10 cellular contexts compared by ENCODE assay signal in the genomic region with DNA sequence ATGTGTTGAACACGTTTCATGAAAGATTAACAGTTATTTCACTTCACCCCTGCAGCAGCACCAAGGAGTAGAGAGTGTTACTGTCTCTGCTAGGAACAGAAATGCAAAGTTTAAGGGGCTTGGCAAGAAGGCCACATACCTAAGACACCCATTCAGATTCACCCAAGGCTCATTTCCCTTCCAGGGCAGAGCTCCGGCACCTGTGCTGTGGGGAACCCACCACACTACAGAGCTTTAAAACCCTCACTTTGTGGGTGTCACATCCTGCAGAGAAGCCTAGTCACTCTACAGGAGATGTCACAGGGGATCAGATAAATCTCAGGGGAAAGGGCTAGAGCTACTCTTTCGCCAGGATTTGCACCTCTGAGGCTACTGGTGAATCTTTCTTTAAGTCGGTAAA.
DNase-seq lines count a peak whose midpoint lies in the region; ATAC-seq lines count a peak whose summit lies in the region.
"Had no signal": no experiment of that assay in that cellular context is flagged by ENCODE, and none has a peak within 500 bp of the region (broad histone marks: within the 10 kb centered on the region; RNA-seq: fewer than 3 reads in every experiment).

No MANE protein-coding gene starts in this region.

- peaks cover 37% of the 10 kb centered on the region for H3K4me1 Mint-ChIP-seq in activated CD4-positive, alpha-beta memory T cell treated with anti-CD3 and anti-CD28 coated beads for 36 hours (ENCODE audit: low read depth)
- H3K4me1 Mint-ChIP-seq in natural killer cell treated with Interleukin-12 subunit alpha and Interleukin-12 subunit beta and Interleukin-15 and Interleukin-18, amount 100 ng/mL, for 72 hours (ENCODE audit: low read depth in 2 of 2), result peaks cover 29 to 40% of the 10 kb centered on the region in 2 donors

- POLR2A ChIA-PET in activated CD4-positive, alpha-beta memory T cell treated with anti-CD3 and anti-CD28 coated beads for 36 hours (lab: Charles Lee), result interaction anchor here (1.2 to 1.8 kb wide), 3 partner anchors 11 to 175 kb away, joined by 3 to 8 read pairs (median 7); a partner anchor contains a TSS

- H3K27ac Mint-ChIP-seq in activated CD4-positive, alpha-beta memory T cell treated with anti-CD3 and anti-CD28 coated beads for 36 hours, result peak overlapping the region; percentile 58
- H3K27ac Mint-ChIP-seq in natural killer cell treated with Interleukin-12 subunit alpha and Interleukin-12 subunit beta and Interleukin-15 and Interleukin-18, amount 100 ng/mL, for 72 hours, result peak overlapping the region; percentile 83 to 87
- H3K27ac Mint-ChIP-seq: brain had no signal

- no peaks in the 10 kb centered on the region for H3K9me3 Mint-ChIP-seq in activated CD4-positive, alpha-beta memory T cell treated with anti-CD3 and anti-CD28 coated beads for 36 hours
- H3K9me3 Mint-ChIP-seq in natural killer cell treated with Interleukin-12 subunit alpha and Interleukin-12 subunit beta and Interleukin-15 and Interleukin-18, amount 100 ng/mL, for 72 hours, result no peaks in the 10 kb centered on the region
- H3K9me3 Mint-ChIP-seq: brain had no signal

- H3K4me3 Mint-ChIP-seq in activated CD4-positive, alpha-beta memory T cell treated with anti-CD3 and anti-CD28 coated beads for 36 hours, result no peak overlapping the region
- H3K4me3 Mint-ChIP-seq in natural killer cell treated with Interleukin-12 subunit alpha and Interleukin-12 subunit beta and Interleukin-15 and Interleukin-18, amount 100 ng/mL, for 72 hours, result peak overlapping the region; percentile 77
- H3K4me3 Mint-ChIP-seq: brain had no signal

- ATAC-seq in GM19397 (IDR thresholded peaks at IDR 0.05; ENCODE audit: unreplicated experiment), result peak; percentile 85
- ATAC-seq in HG02938 (IDR thresholded peaks at IDR 0.05; ENCODE audit: unreplicated experiment), result peak; percentile 74
- peak; percentile 94 to 100 for ATAC-seq in natural killer cell treated with Interleukin-12 subunit alpha and Interleukin-12 subunit beta and Interleukin-15 and Interleukin-18, amount 100 ng/mL, for 72 hours
- no peak for ATAC-seq in HG03442 (IDR thresholded peaks at IDR 0.05; ENCODE audit: unreplicated experiment)

- CTCF ChIA-PET in activated CD4-positive, alpha-beta memory T cell treated with anti-CD3 and anti-CD28 coated beads for 36 hours (lab: Charles Lee), result interaction anchor here (1.2 kb wide), 1 partner anchor 54 kb away, joined by 3 read pairs; no protein-coding TSS in a partner anchor

- no peaks in the 10 kb centered on the region for H3K27me3 Mint-ChIP-seq in activated CD4-positive, alpha-beta memory T cell treated with anti-CD3 and anti-CD28 coated beads for 36 hours
- H3K27me3 Mint-ChIP-seq in natural killer cell treated with Interleukin-12 subunit alpha and Interleukin-12 subunit beta and Interleukin-15 and Interleukin-18, amount 100 ng/mL, for 72 hours, result no peaks in the 10 kb centered on the region

- intact Hi-C loops in activated CD4-positive, alpha-beta memory T cell treated with anti-CD3 and anti-CD28 coated beads for 36 hours (cut with micrococcal nuclease), result loop anchor here (1.0 to 5.0 kb wide), 2 partner anchors 12 to 171 kb away; no protein-coding TSS in a partner anchor

- peak; percentile 70 for DNase-seq in activated CD4-positive, alpha-beta memory T cell treated with anti-CD3 and anti-CD28 coated beads for 36 hours
- DNase-seq in natural killer cell treated with Interleukin-12 subunit alpha and Interleukin-12 subunit beta and Interleukin-15 and Interleukin-18, amount 100 ng/mL, for 72 hours (ENCODE audit: low spot score), result peak; percentile 70
- DNase-seq in hippocampal formation (lab: John Stamatoyannopoulos, UW) (no peak), NCI-H82 (lab: John Stamatoyannopoulos, UW) (no peak)
- DNase-seq: T1000, testis had no signal

- H3K36me3 Mint-ChIP-seq in activated CD4-positive, alpha-beta memory T cell treated with anti-CD3 and anti-CD28 coated beads for 36 hours, result no peaks in the 10 kb centered on the region
- no peaks in the 10 kb centered on the region for H3K36me3 Mint-ChIP-seq in natural killer cell treated with Interleukin-12 subunit alpha and Interleukin-12 subunit beta and Interleukin-15 and Interleukin-18, amount 100 ng/mL, for 72 hours
- H3K36me3 Mint-ChIP-seq: brain had no signal

Comparison
In these comparisons a context has a peak if more than half of its experiments do, and no peak if none do; other contexts are left out.
1. DNase-seq: peak in activated CD4-positive, alpha-beta memory T cell treated with anti-CD3 and anti-CD28 coated beads for 36 hours (single experiment) and natural killer cell treated with Interleukin-12 subunit alpha and Interleukin-12 subunit beta and Interleukin-15 and Interleukin-18, amount 100 ng/mL, for 72 hours (single experiment); none in hippocampal formation (0 of 2) and NCI-H82 (single experiment).